ENCODE assay signal across 1 cellular context in genomic region chr1:110347182-110347893, GRCh38.
TF ChIP-seq lines count a peak whose summit lies in the region.

No MANE protein-coding gene starts in this region.

TF ChIP-seq in IMR-90, 13 proteins besides CTCF, POLR2A, EP300 and RAD21:
- TF ChIP-seq RFX5 (IDR thresholded peaks at IDR 0.05; ENCODE audit: low read depth, low read length) (no peak), SMC3 (IDR thresholded peaks at IDR 0.05; ENCODE audit: low read depth, low read length) (no peak), BHLHE40 (IDR thresholded peaks at IDR 0.05; ENCODE audit: low read depth, low read length) (no peak), MAZ (IDR thresholded peaks at IDR 0.05; ENCODE audit: borderline replicate concordance, low read depth, low read length) (no peak), FOS (IDR thresholded peaks at IDR 0.05; ENCODE audit: low read depth, low read length) (no peak), USF2 (IDR thresholded peaks at IDR 0.05; ENCODE audit: low read depth, low read length) (no peak)
- TF ChIP-seq, protein P1, sequence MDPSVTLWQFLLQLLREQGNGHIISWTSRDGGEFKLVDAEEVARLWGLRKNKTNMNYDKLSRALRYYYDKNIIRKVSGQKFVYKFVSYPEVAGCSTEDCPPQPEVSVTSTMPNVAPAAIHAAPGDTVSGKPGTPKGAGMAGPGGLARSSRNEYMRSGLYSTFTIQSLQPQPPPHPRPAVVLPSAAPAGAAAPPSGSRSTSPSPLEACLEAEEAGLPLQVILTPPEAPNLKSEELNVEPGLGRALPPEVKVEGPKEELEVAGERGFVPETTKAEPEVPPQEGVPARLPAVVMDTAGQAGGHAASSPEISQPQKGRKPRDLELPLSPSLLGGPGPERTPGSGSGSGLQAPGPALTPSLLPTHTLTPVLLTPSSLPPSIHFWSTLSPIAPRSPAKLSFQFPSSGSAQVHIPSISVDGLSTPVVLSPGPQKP (IDR thresholded peaks at IDR 0.05; ENCODE audit: borderline replicate concordance, low read depth, low read length), result no peak
